Comparison of ENCODE assay signal across 14 cellular contexts in the genomic region with DNA sequence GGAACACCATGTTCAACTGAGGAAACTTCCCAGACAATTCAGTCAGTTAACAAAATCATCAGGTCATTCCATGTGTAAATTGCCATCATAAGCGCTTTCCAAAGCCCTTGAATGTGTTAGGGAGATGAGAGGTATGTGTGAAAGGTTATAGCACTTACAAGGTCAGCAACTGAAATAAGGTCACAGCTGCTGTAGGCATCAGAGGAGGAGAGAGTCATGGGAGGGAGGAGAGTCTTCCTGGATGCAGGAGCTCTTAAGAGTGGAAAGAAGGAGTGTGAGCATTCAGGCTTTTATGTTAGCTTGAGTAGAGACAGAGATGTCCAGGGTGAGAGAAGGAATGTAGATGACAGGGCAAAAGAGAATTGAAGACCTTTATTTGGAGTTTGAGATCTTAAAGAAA.
DNase-seq lines count a peak whose midpoint lies in the region; ATAC-seq and TF ChIP-seq lines count a peak whose summit lies in the region.
"Had no signal": no experiment of that assay in that cellular context is flagged by ENCODE, and none has a peak within 500 bp of the region (broad histone marks: within the 10 kb centered on the region; RNA-seq: fewer than 3 reads in every experiment).

No MANE protein-coding gene starts in this region.

- no peak overlapping the region for H4K5ac ChIP-seq in mesendoderm (ENCODE audit: low read length)

- CTCF ChIA-PET in CD8-positive, alpha-beta memory T cell (lab: Charles Lee) = interaction anchor here (1.5 to 2.4 kb wide), 2 partner anchors 9 to 66 kb away, joined by 5 to 12 read pairs; no protein-coding TSS in a partner anchor

- no peak for ATAC-seq in CD4-positive, CD25-positive, alpha-beta regulatory T cell (ENCODE audit: low read depth in 2 of 2)
- no peak for ATAC-seq in activated naive CD4-positive, alpha-beta T cell treated with anti-CD3 and anti-CD28 coated beads, Interleukin-2, amount 50 U/mL, for 72 hours
- ATAC-seq: upper lobe of right lung had no signal

- no peak overlapping the region for H3K4ac ChIP-seq in mesendoderm (ENCODE audit: low read depth, low read length)

- no peak overlapping the region for H2BK120ac ChIP-seq in mesendoderm (ENCODE audit: low read depth, low read length)

- H3K79me2 ChIP-seq in mesendoderm (ENCODE audit: control insufficient read depth, insufficient read depth, low read length) = peaks cover 8% of the 10 kb centered on the region

- peak overlapping the region; percentile 11 to 76 (median 28) for H3K4me3 Mint-ChIP-seq in CD4-positive, CD25-positive, alpha-beta regulatory T cell
- peak overlapping the region in 3 of 7 donors; percentile 7 to 21 (median 12) for H3K4me3 Mint-ChIP-seq in CD8-positive, alpha-beta memory T cell
- no peak overlapping the region for H3K4me3 Mint-ChIP-seq in glutamatergic neuron (ENCODE audit: unreplicated experiment)

- H3K79me1 ChIP-seq in mesendoderm (ENCODE audit: low read length) = peaks cover 9% of the 10 kb centered on the region

- H3K4me1 Mint-ChIP-seq in CD4-positive, CD25-positive, alpha-beta regulatory T cell = peaks cover 43 to 91% (median 74%) of the 10 kb centered on the region in 4 donors
- peaks cover 73 to 91% (median 84%) of the 10 kb centered on the region in 3 donors for H3K4me1 Mint-ChIP-seq in CD8-positive, alpha-beta memory T cell
- H3K4me1 Mint-ChIP-seq in glutamatergic neuron (ENCODE audit: low read depth, unreplicated experiment) = peaks cover 10% of the 10 kb centered on the region

- H2AK5ac ChIP-seq in mesendoderm (ENCODE audit: low read length) = no peak overlapping the region

- no peak overlapping the region for H2BK5ac ChIP-seq in mesendoderm (ENCODE audit: low read length)

- H3K4me3 ChIP-seq in CD4-positive, CD25-positive, alpha-beta regulatory T cell (ENCODE audit: low read depth, low read length) = peak overlapping the region; percentile 51
- no peak overlapping the region for H3K4me3 ChIP-seq in CD8-positive, alpha-beta memory T cell (ENCODE audit: low read length)
- no peak overlapping the region for H3K4me3 ChIP-seq in mesendoderm (ENCODE audit: low read length)
- H3K4me3 ChIP-seq: upper lobe of right lung had no signal

- peak overlapping the region; percentile 55 for H3K27ac ChIP-seq in CD4-positive, CD25-positive, alpha-beta regulatory T cell (ENCODE audit: insufficient read depth, low read length, poor library complexity, severe bottlenecking)
- H3K27ac ChIP-seq in CD8-positive, alpha-beta memory T cell (ENCODE audit: low read depth, low read length) = no peak overlapping the region
- H3K27ac ChIP-seq in mesendoderm (ENCODE audit: low read depth, low read length) = no peak overlapping the region
- H3K27ac ChIP-seq: upper lobe of right lung had no signal

- no peak overlapping the region for H4K8ac ChIP-seq in mesendoderm (ENCODE audit: low read depth, low read length)

- WGBS in mesendoderm (ENCODE audit: extremely low coverage, insufficient coverage, low lambda C conversion rate) = no CpG with 5 or more reads among the region's 1 CpG

- peak overlapping the region; percentile 87 to 98 (median 88) for H3K27ac Mint-ChIP-seq in CD4-positive, CD25-positive, alpha-beta regulatory T cell
- H3K27ac Mint-ChIP-seq in CD8-positive, alpha-beta memory T cell = peak overlapping the region; percentile 34 to 86 (median 71)
- peak overlapping the region; percentile 44 to 74 for H3K27ac Mint-ChIP-seq in activated naive CD4-positive, alpha-beta T cell treated with anti-CD3 and anti-CD28 coated beads, Interleukin-2, amount 50 U/mL, for 72 hours
- no peak overlapping the region for H3K27ac Mint-ChIP-seq in glutamatergic neuron (ENCODE audit: unreplicated experiment)

- no peak overlapping the region for H2BK15ac ChIP-seq in mesendoderm (replicated peaks; ENCODE audit: low read depth)

- no peaks in the 10 kb centered on the region for H3K9me3 ChIP-seq in CD4-positive, CD25-positive, alpha-beta regulatory T cell (ENCODE audit: control insufficient read depth in 2 of 2, low read length in 2 of 2)
- H3K9me3 ChIP-seq in CD8-positive, alpha-beta memory T cell (ENCODE audit: low read length) = no peaks in the 10 kb centered on the region
- H3K9me3 ChIP-seq: upper lobe of right lung had no signal

- no peaks in the 10 kb centered on the region for H3K27me3 ChIP-seq in CD4-positive, CD25-positive, alpha-beta regulatory T cell (ENCODE audit: control insufficient read depth, insufficient read depth, low read length)
- no peaks in the 10 kb centered on the region for H3K27me3 ChIP-seq in CD8-positive, alpha-beta memory T cell (ENCODE audit: insufficient read depth, low read length, poor library complexity, severe bottlenecking)
- H3K27me3 ChIP-seq in mesendoderm (ENCODE audit: insufficient read depth, low read length, poor library complexity) = no peaks in the 10 kb centered on the region
- H3K27me3 ChIP-seq: upper lobe of right lung had no signal

- peaks cover 54% of the 10 kb centered on the region for H3K4me1 ChIP-seq in CD4-positive, CD25-positive, alpha-beta regulatory T cell (ENCODE audit: control insufficient read depth, insufficient read depth, low read length, poor library complexity, severe bottlenecking)
- peaks cover 70% of the 10 kb centered on the region for H3K4me1 ChIP-seq in CD8-positive, alpha-beta memory T cell (ENCODE audit: insufficient read depth, low read length)
- H3K4me1 ChIP-seq in mesendoderm (ENCODE audit: control insufficient read depth, low read depth, low read length) = peaks cover 12% of the 10 kb centered on the region

- no peak overlapping the region for H3K56ac ChIP-seq in mesendoderm (ENCODE audit: low read length)

- peaks cover 29% of the 10 kb centered on the region for H3K36me3 Mint-ChIP-seq in CD4-positive, CD25-positive, alpha-beta regulatory T cell
- H3K36me3 Mint-ChIP-seq in CD8-positive, alpha-beta memory T cell = peaks cover 0 to 36% (median 12%) of the 10 kb centered on the region in 3 donors
- peaks cover 23 to 55% of the 10 kb centered on the region in 2 donors for H3K36me3 Mint-ChIP-seq in activated naive CD4-positive, alpha-beta T cell treated with anti-CD3 and anti-CD28 coated beads, Interleukin-2, amount 50 U/mL, for 72 hours
- peaks cover 4% of the 10 kb centered on the region for H3K36me3 Mint-ChIP-seq in glutamatergic neuron (ENCODE audit: unreplicated experiment)

- H3K9me3 Mint-ChIP-seq in CD4-positive, CD25-positive, alpha-beta regulatory T cell = peaks cover 0 to 2% (median 0%) of the 10 kb centered on the region in 7 donors
- H3K9me3 Mint-ChIP-seq in CD8-positive, alpha-beta memory T cell = no peaks in the 10 kb centered on the region
- H3K9me3 Mint-ChIP-seq in activated naive CD4-positive, alpha-beta T cell treated with anti-CD3 and anti-CD28 coated beads, Interleukin-2, amount 50 U/mL, for 72 hours = peaks cover 8 to 13% of the 10 kb centered on the region in 2 donors
- H3K9me3 Mint-ChIP-seq in glutamatergic neuron (ENCODE audit: unreplicated experiment) = peaks cover 4% of the 10 kb centered on the region

- no peaks in the 10 kb centered on the region for H3K27me3 Mint-ChIP-seq in CD4-positive, CD25-positive, alpha-beta regulatory T cell
- H3K27me3 Mint-ChIP-seq in CD8-positive, alpha-beta memory T cell = no peaks in the 10 kb centered on the region
- peaks cover 2% of the 10 kb centered on the region for H3K27me3 Mint-ChIP-seq in glutamatergic neuron (ENCODE audit: unreplicated experiment)

- H3K4me2 ChIP-seq in mesendoderm (ENCODE audit: low read length) = no peak overlapping the region

- TF ChIP-seq CTCF in glutamatergic neuron (IDR thresholded peaks at IDR 0.05; ENCODE audit: partially characterized antibody, unreplicated experiment) = no peak

- no peak overlapping the region for H3K23ac ChIP-seq in mesendoderm (ENCODE audit: low read length)

- H3K18ac ChIP-seq in mesendoderm (ENCODE audit: low read length) = peak overlapping the region; percentile 0

- POLR2A ChIA-PET in CD8-positive, alpha-beta memory T cell (lab: Charles Lee) = no interaction called here

- H3K9ac ChIP-seq in mesendoderm (ENCODE audit: low read length) = no peak overlapping the region

- peaks cover 6% of the 10 kb centered on the region for H3K36me3 ChIP-seq in CD4-positive, CD25-positive, alpha-beta regulatory T cell (ENCODE audit: control insufficient read depth, insufficient read depth, low read length)
- H3K36me3 ChIP-seq in CD8-positive, alpha-beta memory T cell (ENCODE audit: insufficient read depth, low read length) = peaks cover 17% of the 10 kb centered on the region
- no peaks in the 10 kb centered on the region for H3K36me3 ChIP-seq in mesendoderm (ENCODE audit: control insufficient read depth, insufficient read depth, low read length)
- H3K36me3 ChIP-seq: upper lobe of right lung had no signal

- DNase-seq in CD4-positive, CD25-positive, alpha-beta regulatory T cell = no peak
- DNase-seq in CD8-positive, alpha-beta memory T cell = no peak
- DNase-seq in activated naive CD4-positive, alpha-beta T cell treated with anti-CD3 and anti-CD28 coated beads, Interleukin-2, amount 50 U/mL, for 72 hours (ENCODE audit: low spot score in 2 of 2) = no peak
- DNase-seq in mesendoderm = no peak
- no peak for DNase-seq in DMS79 (lab: John Stamatoyannopoulos, UW)
- DNase-seq in AG08395 (ENCODE audit: low spot score) = no peak
- DNase-seq in MV-4-11 (lab: John Stamatoyannopoulos, UW) = no peak
- no peak for DNase-seq in glutamatergic neuron
- DNase-seq: activated CD4-positive, CD25-positive, alpha-beta regulatory T cell treated with anti-CD3 and anti-CD28 coated beads, Interleukin-2, amount 50 U/mL, for 72 hours; C1 segment of cervical spinal cord; kidney glomerular epithelial cell; NCI-H1436 treated with DMSO at 0.1 percent for 48 hours; NCI-H510A treated with DMSO at 0.1 percent for 48 hours; upper lobe of right lung had no signal
